ENCODE assay signal across 8 cellular contexts in the genomic region with DNA sequence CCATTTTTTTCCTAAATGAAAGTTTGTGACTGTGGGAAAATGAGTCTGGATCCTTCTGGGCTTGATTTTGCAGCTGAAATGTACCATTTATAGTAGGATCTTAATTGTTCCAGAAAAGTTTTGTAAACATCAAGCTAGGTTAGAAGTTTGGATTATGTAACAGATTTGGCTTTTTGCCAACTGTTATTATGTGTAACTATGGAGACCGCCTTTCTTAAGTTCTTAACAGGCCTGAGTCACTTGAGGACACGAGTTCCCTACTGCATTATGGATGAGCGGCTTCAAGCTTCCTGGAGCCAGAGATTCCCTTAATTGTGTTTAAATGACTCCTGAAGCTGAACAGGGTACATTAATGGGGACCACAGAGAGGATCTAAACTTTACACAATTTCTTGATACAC. TPM values are rescaled to one million over a fixed set of nuclear protein-coding genes. Genes with fewer than 3 reads are reported as not detected.
DNase-seq lines count a peak whose midpoint lies in the region; ATAC-seq and TF ChIP-seq lines count a peak whose summit lies in the region.

No MANE protein-coding gene starts in this region.

- peak overlapping the region; percentile 12 for H3K4me3 ChIP-seq in A673 (ENCODE audit: low read depth, low read length, poor library complexity, severe bottlenecking)
- H3K4me3 ChIP-seq in IMR-90 (ENCODE audit: insufficient read depth, low read depth, low read length), result no peak overlapping the region
- H3K4me3 ChIP-seq in Panc1 (ENCODE audit: low read depth in 2 of 2, low read length in 2 of 2), result no peak overlapping the region
- no peak overlapping the region for H3K4me3 ChIP-seq in fibroblast of mammary gland (ENCODE audit: control insufficient read depth, low read depth, low read length)

- H2AK5ac ChIP-seq in IMR-90 (ENCODE audit: low read depth, low read length), result no peak overlapping the region

- H2BK20ac ChIP-seq in IMR-90 (ENCODE audit: low read depth, low read length), result no peak overlapping the region

- H3K9me3 ChIP-seq in A673 (ENCODE audit: low read depth, low read length, poor library complexity, severe bottlenecking), result no peaks in the 10 kb centered on the region
- H3K9me3 ChIP-seq in IMR-90 (ENCODE audit: control insufficient read depth, insufficient read depth, low read length), result no peaks in the 10 kb centered on the region
- H3K9me3 ChIP-seq in Panc1 (ENCODE audit: control insufficient read depth, insufficient read depth, low read depth, low read length), result no peaks in the 10 kb centered on the region

- H3K4ac ChIP-seq in IMR-90 (ENCODE audit: low read depth, low read length), result no peak overlapping the region

- TF ChIP-seq POLR2A in IMR-90 (IDR thresholded peaks at IDR 0.05; ENCODE audit: low read depth, low read length), result no peak

- peaks cover 22% of the 10 kb centered on the region for H3K36me3 ChIP-seq in A673 (ENCODE audit: insufficient read depth, low read length, poor library complexity, severe bottlenecking)
- H3K36me3 ChIP-seq in IMR-90 (ENCODE audit: control insufficient read depth, insufficient read depth, low read length), result peaks cover 4% of the 10 kb centered on the region
- H3K36me3 ChIP-seq in Panc1 (ENCODE audit: control insufficient read depth, insufficient read depth, low read length), result no peaks in the 10 kb centered on the region

- H3K27me3 Mint-ChIP-seq in osteocyte (ENCODE audit: unreplicated experiment), result no peaks in the 10 kb centered on the region

- no peak overlapping the region for H3K56ac ChIP-seq in IMR-90 (ENCODE audit: extremely low read depth, insufficient read depth, low read length)

- H4K91ac ChIP-seq in IMR-90 (ENCODE audit: insufficient read depth, low read depth, low read length), result no peak overlapping the region

- ATAC-seq in IMR-90 (ENCODE audit: low read depth) (peak; percentile 75), Panc1 (no peak), GM21381 (IDR thresholded peaks at IDR 0.05; ENCODE audit: unreplicated experiment) (no peak)

- H3K27ac ChIP-seq in A673 (ENCODE audit: low read depth, low read length, poor library complexity, severe bottlenecking) (peak overlapping the region; percentile 82), IMR-90 (ENCODE audit: insufficient read depth, low read length) (no peak overlapping the region), Panc1 (ENCODE audit: low read length) (no peak overlapping the region)

- no peak overlapping the region for H2AFZ ChIP-seq in IMR-90 (replicated peaks; ENCODE audit: low read length, poor library complexity)

- TF ChIP-seq CTCF in A673 (conservative IDR thresholded peaks at IDR 0.05; ENCODE audit: low read depth, low read length) (no peak), IMR-90 (conservative IDR thresholded peaks at IDR 0.05; ENCODE audit: low read depth, low read length) (no peak), Panc1 (IDR thresholded peaks at IDR 0.05) (no peak), fibroblast of mammary gland (conservative IDR thresholded peaks at IDR 0.05; ENCODE audit: control insufficient read depth, insufficient read depth, low read depth, low read length) (no peak), osteocyte (IDR thresholded peaks at IDR 0.05) (no peak)

- no peak overlapping the region for H3K18ac ChIP-seq in IMR-90 (ENCODE audit: low read depth, low read length)

- H3K79me1 ChIP-seq in IMR-90 (ENCODE audit: low read depth in 1 of 2, low read length in 2 of 2), result peaks cover 0 to 13% of the 10 kb centered on the region in 2 experiments; a peak in 2 of 4 replicates

- H4K20me1 ChIP-seq in IMR-90 (ENCODE audit: insufficient read depth, low read length), result no peaks in the 10 kb centered on the region

- no peaks in the 10 kb centered on the region for H3K9me3 Mint-ChIP-seq in osteocyte (ENCODE audit: unreplicated experiment)

- intact Hi-C loops in A673 (cut with micrococcal nuclease; ENCODE audit: unreplicated experiment) (no loop called here), IMR-90 (cut with micrococcal nuclease) (no loop called here), Panc1 (cut with micrococcal nuclease; ENCODE audit: unreplicated experiment) (no loop called here)

- H3K14ac ChIP-seq in IMR-90 (replicated peaks; ENCODE audit: low read depth, low read length), result no peak overlapping the region

- no peak overlapping the region for H2BK5ac ChIP-seq in IMR-90 (ENCODE audit: low read depth, low read length, poor library complexity, severe bottlenecking)

- H3K27me3 ChIP-seq in A673 (replicated peaks; ENCODE audit: insufficient read depth, low read depth, low read length, poor library complexity) (no peaks in the 10 kb centered on the region), IMR-90 (ENCODE audit: control insufficient read depth, insufficient read depth, low read length) (no peaks in the 10 kb centered on the region), Panc1 (ENCODE audit: control insufficient read depth, insufficient read depth, low read length) (no peaks in the 10 kb centered on the region)

- no peak overlapping the region for H2BK15ac ChIP-seq in IMR-90 (ENCODE audit: low read depth, low read length)

- no peak overlapping the region for H3K4me3 Mint-ChIP-seq in osteocyte (ENCODE audit: unreplicated experiment)

- no peak overlapping the region for H3K23ac ChIP-seq in IMR-90 (ENCODE audit: low read depth, low read length)

- no peak overlapping the region for H4K5ac ChIP-seq in IMR-90 (ENCODE audit: low read depth, low read length)

- no TSS peak for BruUV-seq in A673 (replicated peaks; lab: Mats Ljungman, UMichigan)
- no TSS peak for BruUV-seq in IMR-90 (replicated peaks; lab: Mats Ljungman, UMichigan)
- TSS peak; percentile 44 for BruUV-seq in Panc1 (replicated peaks; lab: Mats Ljungman, UMichigan)

- peaks cover 4% of the 10 kb centered on the region; the same call in 1 of the 2 replicates for H3K9me1 ChIP-seq in IMR-90 (ENCODE audit: insufficient read depth, low read length)

- POLR2A ChIA-PET in A673 (lab: Charles Lee; ENCODE audit: low non-redundant PET), result interaction anchor here (0.5 to 0.6 kb wide), 2 partner anchors 16 to 39 kb away, joined by 4 read pairs; no protein-coding TSS in a partner anchor
- POLR2A ChIA-PET in IMR-90 (lab: Charles Lee; ENCODE audit: unreplicated experiment), result no interaction called here
- POLR2A ChIA-PET in Panc1 (lab: Charles Lee), result no interaction called here

- peak overlapping the region; percentile 78 for H3K27ac Mint-ChIP-seq in osteocyte (ENCODE audit: unreplicated experiment)

- peaks cover 17% of the 10 kb centered on the region for H3K4me1 Mint-ChIP-seq in osteocyte (ENCODE audit: unreplicated experiment)

- H3K4me2 ChIP-seq in IMR-90 (ENCODE audit: low read depth, low read length), result no peak overlapping the region

- H2AK9ac ChIP-seq in IMR-90 (replicated peaks; ENCODE audit: low read depth, low read length, poor library complexity), result no peak overlapping the region

- in situ Hi-C loops in IMR-90 (cut with MboI; ENCODE audit: low sequenced_read_pairs) (no loop called here), Panc1 (cut with HindIII; ENCODE audit: low pct_unique_long_range_greater_than_20kb, low sequenced_read_pairs) (no loop called here)

- no peak overlapping the region for H2BK120ac ChIP-seq in IMR-90 (ENCODE audit: low read depth, low read length)

- dilution Hi-C loops in IMR-90 (cut with HindIII; ENCODE audit: low sequenced_read_pairs, unreplicated experiment), result no loop called here

- H3K36me3 Mint-ChIP-seq in osteocyte (ENCODE audit: unreplicated experiment), result peaks cover 15% of the 10 kb centered on the region

- peak; percentile 97 for DNase-seq in A673 (ENCODE audit: low spot score)
- DNase-seq in IMR-90, result peak; percentile 92
- no peak for DNase-seq in Panc1 (ENCODE audit: low read depth, low spot score)
- DNase-seq in fibroblast of mammary gland (ENCODE audit: low read depth), result peak; percentile 95
- no peak for DNase-seq in osteocyte (ENCODE audit: extremely low spot score, unreplicated experiment)
- DNase-seq in UCSD-AML1 (lab: John Stamatoyannopoulos, UW; ENCODE audit: unreplicated experiment), result no peak
- no peak for DNase-seq in activated CD8-positive, alpha-beta memory T cell treated with anti-CD3 and anti-CD28 coated beads, Interleukin-2, amount 50 U/mL, for 4 hours

- no peak overlapping the region for H4K8ac ChIP-seq in IMR-90 (ENCODE audit: low read depth in 2 of 2, low read length in 2 of 2)

- no CpG with 5 or more reads among the region's 3 CpGs for WGBS in IMR-90 (ENCODE audit: extremely low coverage in 2 of 2, insufficient read length in 1 of 2), 2 experiments

- CTCF ChIA-PET in A673 (lab: Charles Lee) (interaction anchor here (0.6 to 0.8 kb wide), 3 partner anchors 17 to 273 kb away, joined by 3 to 4 read pairs (median 3); no protein-coding TSS in a partner anchor), IMR-90 (lab: Yijun Ruan, JAX) (interaction anchor here (0.6 to 0.7 kb wide), 2 partner anchors 33 to 55 kb away, joined by 3 to 4 read pairs; no protein-coding TSS in a partner anchor), Panc1 (lab: Charles Lee) (no interaction called here)

- TF ChIP-seq RAD21 in IMR-90 (IDR thresholded peaks at IDR 0.05; ENCODE audit: low read length), result no peak

- H3K4me1 ChIP-seq in A673 (ENCODE audit: insufficient read depth, low read length, poor library complexity, severe bottlenecking) (peaks cover 40% of the 10 kb centered on the region), IMR-90 (ENCODE audit: control insufficient read depth, insufficient read depth, low read length) (no peaks in the 10 kb centered on the region), Panc1 (ENCODE audit: control insufficient read depth, insufficient read depth, low read length) (no peaks in the 10 kb centered on the region)

- H3K9ac ChIP-seq in IMR-90 (ENCODE audit: low read depth, low read length), result no peak overlapping the region; the same call in 1 of the 2 replicates

TF ChIP-seq in IMR-90, 13 proteins besides CTCF, POLR2A, EP300 and RAD21:
- TF ChIP-seq MAFK (IDR thresholded peaks at IDR 0.05; ENCODE audit: low read depth, low read length), result no peak
- peak; percentile 39; the same call in 1 of the 2 replicates for TF ChIP-seq CEBPB (IDR thresholded peaks at IDR 0.05; ENCODE audit: low read depth, low read length)
TF ChIP-seq in IMR-90: peak in this region for 1.

RNA-seq across cellular contexts. Expression of gene SLC25A33, which starts 22.2 kb away (rescaled TPM):
- total RNA-seq in A673 (2021), result 14.1 and 15.0 TPM in 2 replicates
- 3.0 and 3.6 TPM in 2 replicates for total RNA-seq in IMR-90 (2012; rRNA removed)
- polyA plus RNA-seq in IMR-90 (2012; rRNA removed), result 2.5 and 2.7 TPM in 2 replicates
- 1.5 and 1.6 TPM in 2 replicates for polyA plus RNA-seq in IMR-90 (2012; cell fraction: cytosol; rRNA removed)
- polyA plus RNA-seq in IMR-90 (2012; cell fraction: nucleus; rRNA removed; ENCODE audit: low replicate concordance), result 0.97 and 1.9 TPM in 2 replicates
- total RNA-seq in Panc1 (2021; ENCODE audit: unreplicated experiment), result 13.4 TPM
- polyA plus RNA-seq in Panc1 (2012; ENCODE audit: insufficient read length), result 6.7 TPM
- 6.9 and 7.0 TPM in 2 replicates for total RNA-seq in osteocyte

RNA-seq across cellular contexts. Expression of gene TMEM201, which starts 27.3 kb away (rescaled TPM):
- total RNA-seq in A673 (2021) (46.5 and 49.0 TPM in 2 replicates), IMR-90 (2012; rRNA removed) (1.3 and 1.9 TPM in 2 replicates), Panc1 (2021; ENCODE audit: unreplicated experiment) (26.5 TPM), osteocyte (17.3 and 17.9 TPM in 2 replicates)
- polyA plus RNA-seq in IMR-90 (2012; rRNA removed), result 8.7 and 9.4 TPM in 2 replicates
- 5.6 and 9.3 TPM in 2 replicates for polyA plus RNA-seq in IMR-90 (2012; cell fraction: cytosol; rRNA removed)
- 11.7 and 31.4 TPM in 2 replicates for polyA plus RNA-seq in IMR-90 (2012; cell fraction: nucleus; rRNA removed; ENCODE audit: low replicate concordance)
- polyA plus RNA-seq in Panc1 (2012; ENCODE audit: insufficient read length), result 16.2 TPM

Comparison
In these comparisons a context has a peak if more than half of its experiments do, and no peak if none do; other contexts are left out.
1. DNase-seq: peak in A673 (single experiment), IMR-90 (single experiment) and fibroblast of mammary gland (single experiment); none in Panc1 (single experiment), osteocyte (single experiment), UCSD-AML1 (single experiment) and activated CD8-positive, alpha-beta memory T cell treated with anti-CD3 and anti-CD28 coated beads, Interleukin-2, amount 50 U/mL, for 4 hours (single experiment).